19 cellular contexts compared by ENCODE assay signal in the genomic region with DNA sequence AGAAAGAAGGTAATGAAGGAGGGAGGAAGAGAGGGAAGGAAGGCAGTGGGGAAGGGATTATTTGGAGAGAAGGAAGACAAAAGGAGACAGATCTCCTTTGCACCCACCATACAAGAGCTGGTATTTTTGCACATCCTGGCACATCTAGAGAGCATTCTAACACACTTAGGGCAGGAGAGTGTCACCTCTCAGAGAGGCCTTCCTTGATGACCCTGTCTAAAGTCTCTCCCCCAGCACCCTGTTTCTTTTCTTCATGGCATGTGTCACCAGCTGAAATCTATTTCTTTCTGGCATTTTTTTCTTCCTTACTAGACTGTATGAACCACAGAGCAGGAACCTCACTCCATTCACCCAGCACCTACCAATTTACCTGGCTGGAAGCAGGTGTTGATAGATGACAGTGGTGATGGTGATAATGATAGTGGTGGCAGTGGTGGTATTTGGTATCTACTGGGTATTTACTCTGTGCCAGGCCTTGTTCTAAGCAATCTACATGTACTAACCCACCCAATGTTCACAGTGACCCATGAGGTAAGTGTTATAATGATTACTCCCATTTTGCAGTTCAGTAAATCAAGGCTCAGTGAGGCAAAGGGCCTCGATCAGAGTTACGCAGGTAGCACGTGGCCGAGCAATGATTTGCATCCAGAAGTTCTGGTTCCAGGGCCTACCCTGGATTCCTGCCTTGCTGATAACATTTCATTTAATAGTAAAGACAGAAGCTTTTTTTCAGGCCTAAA.
DNase-seq lines count a peak whose midpoint lies in the region; ATAC-seq and TF ChIP-seq lines count a peak whose summit lies in the region.
"Had no signal": no experiment of that assay in that cellular context is flagged by ENCODE, and none has a peak within 500 bp of the region (broad histone marks: within the 10 kb centered on the region; RNA-seq: fewer than 3 reads in every experiment).

No MANE protein-coding gene starts in this region.

- H3K4me2 ChIP-seq in OCI-LY7 (ENCODE audit: low read length) (no peak overlapping the region), neural progenitor cell (no peak overlapping the region)

- peaks cover 55% of the 10 kb centered on the region for H3K36me3 Mint-ChIP-seq in T-helper 1 cell treated with Interleukin-12 subunit alpha and Interleukin-12 subunit beta and Interleukin-4 antibody, amounts not matched to agents 30 μg/mL and 1 μg/mL, for 36 hours (ENCODE audit: low read depth)
- H3K36me3 Mint-ChIP-seq in activated naive CD8-positive, alpha-beta T cell treated with anti-CD3 and anti-CD28 coated beads, Interleukin-2, amount 50 U/mL, for 24 hours (ENCODE audit: low read depth): peaks cover 57% of the 10 kb centered on the region
- H3K36me3 Mint-ChIP-seq in neural progenitor cell: no peaks in the 10 kb centered on the region

- peak overlapping the region; percentile 40 for H3K27ac ChIP-seq in OCI-LY7 (ENCODE audit: low read depth, low read length, poor library complexity, severe bottlenecking)
- no peak overlapping the region for H3K27ac ChIP-seq in neural progenitor cell
- H3K27ac ChIP-seq: GM23248, left ventricle myocardium inferior had no signal

- H3K4me1 Mint-ChIP-seq in T-helper 1 cell treated with Interleukin-12 subunit alpha and Interleukin-12 subunit beta and Interleukin-4 antibody, amounts not matched to agents 30 μg/mL and 1 μg/mL, for 36 hours (ENCODE audit: low read depth): peaks cover 61% of the 10 kb centered on the region
- H3K4me1 Mint-ChIP-seq in activated naive CD8-positive, alpha-beta T cell treated with anti-CD3 and anti-CD28 coated beads, Interleukin-2, amount 50 U/mL, for 24 hours: peaks cover 76% of the 10 kb centered on the region
- H3K4me1 Mint-ChIP-seq in neural progenitor cell: peaks cover 19% of the 10 kb centered on the region

- H3K36me3 ChIP-seq in OCI-LY7 (ENCODE audit: insufficient read depth, low read length) (peaks cover 77% of the 10 kb centered on the region), neural progenitor cell (no peaks in the 10 kb centered on the region)
- H3K36me3 ChIP-seq: left ventricle myocardium inferior, tibial artery had no signal

- H3K27ac Mint-ChIP-seq in T-helper 1 cell treated with Interleukin-12 subunit alpha and Interleukin-12 subunit beta and Interleukin-4 antibody, amounts not matched to agents 30 μg/mL and 1 μg/mL, for 36 hours: peak overlapping the region; percentile 69
- peak overlapping the region; percentile 44 for H3K27ac Mint-ChIP-seq in activated naive CD8-positive, alpha-beta T cell treated with anti-CD3 and anti-CD28 coated beads, Interleukin-2, amount 50 U/mL, for 24 hours
- H3K27ac Mint-ChIP-seq in neural progenitor cell: peak overlapping the region; percentile 63
- H3K27ac Mint-ChIP-seq: endodermal cell had no signal

- intact Hi-C loops in OCI-LY7 (cut with micrococcal nuclease; ENCODE audit: unreplicated experiment): no loop called here

- POLR2A ChIA-PET in OCI-LY7 (lab: Charles Lee): interaction anchor here (0.7 to 1.8 kb wide), 2 partner anchors 24 to 30 kb away, joined by 4 to 7 read pairs; no protein-coding TSS in a partner anchor

- no peaks in the 10 kb centered on the region; the same call in 1 of the 2 replicates for H3K79me2 ChIP-seq in OCI-LY7 (ENCODE audit: insufficient read depth, low read depth, low read length)
- no peaks in the 10 kb centered on the region for H3K79me2 ChIP-seq in neural progenitor cell (ENCODE audit: low read depth)

- no peak overlapping the region for H3K4me3 Mint-ChIP-seq in T-helper 1 cell treated with Interleukin-12 subunit alpha and Interleukin-12 subunit beta and Interleukin-4 antibody, amounts not matched to agents 30 μg/mL and 1 μg/mL, for 36 hours
- H3K4me3 Mint-ChIP-seq in activated naive CD8-positive, alpha-beta T cell treated with anti-CD3 and anti-CD28 coated beads, Interleukin-2, amount 50 U/mL, for 24 hours: no peak overlapping the region
- no peak overlapping the region for H3K4me3 Mint-ChIP-seq in neural progenitor cell
- H3K4me3 Mint-ChIP-seq: endodermal cell had no signal

- H3K27me3 ChIP-seq in neural progenitor cell: no peaks in the 10 kb centered on the region
- H3K27me3 ChIP-seq: right atrium auricular region, tibial artery had no signal

- TF ChIP-seq POLR2A in GM18505 (IDR thresholded peaks at IDR 0.05; ENCODE audit: borderline replicate concordance, extremely low read depth, insufficient read depth, insufficient read length): no peak

- CTCF ChIA-PET in OCI-LY7 (lab: Charles Lee; ENCODE audit: unreplicated experiment): no interaction called here

- no peak for TF ChIP-seq CTCF in OCI-LY7 (conservative IDR thresholded peaks at IDR 0.05; ENCODE audit: low read length)
- TF ChIP-seq CTCF in neural progenitor cell (IDR thresholded peaks at IDR 0.05): no peak

- peaks cover 8% of the 10 kb centered on the region for H3K9me3 Mint-ChIP-seq in T-helper 1 cell treated with Interleukin-12 subunit alpha and Interleukin-12 subunit beta and Interleukin-4 antibody, amounts not matched to agents 30 μg/mL and 1 μg/mL, for 36 hours
- H3K9me3 Mint-ChIP-seq in activated naive CD8-positive, alpha-beta T cell treated with anti-CD3 and anti-CD28 coated beads, Interleukin-2, amount 50 U/mL, for 24 hours: peaks cover 6% of the 10 kb centered on the region
- peaks cover 2% of the 10 kb centered on the region for H3K9me3 Mint-ChIP-seq in neural progenitor cell

- H4K20me1 ChIP-seq in OCI-LY7 (ENCODE audit: insufficient read depth, low read length): no peaks in the 10 kb centered on the region
- no peaks in the 10 kb centered on the region for H4K20me1 ChIP-seq in neural progenitor cell (ENCODE audit: low read depth)

- H2AFZ ChIP-seq in OCI-LY7 (ENCODE audit: low read length) (no peak overlapping the region), neural progenitor cell (replicated peaks) (no peak overlapping the region)
- H2AFZ ChIP-seq: GM23248 had no signal

- no peak for ATAC-seq in activated naive CD8-positive, alpha-beta T cell treated with anti-CD3 and anti-CD28 coated beads, Interleukin-2, amount 50 U/mL, for 24 hours
- ATAC-seq in HG03280 (IDR thresholded peaks at IDR 0.05; ENCODE audit: unreplicated experiment) (no peak), GM18505 (IDR thresholded peaks at IDR 0.05; ENCODE audit: unreplicated experiment) (no peak)
- ATAC-seq: Right ventricle myocardium inferior had no signal

- H3K9me2 ChIP-seq in OCI-LY7 (ENCODE audit: insufficient read depth, low read length): no peaks in the 10 kb centered on the region

- no TSS peak for BruUV-seq in OCI-LY7 (replicated peaks; lab: Mats Ljungman, UMichigan)

- H3K9me3 ChIP-seq in OCI-LY7 (ENCODE audit: low read length) (no peaks in the 10 kb centered on the region), neural progenitor cell (ENCODE audit: low read depth) (no peaks in the 10 kb centered on the region)
- H3K9me3 ChIP-seq: left ventricle myocardium inferior, right atrium auricular region, tibial artery had no signal

- H3K4me1 ChIP-seq in OCI-LY7 (ENCODE audit: insufficient read depth, low read length, poor library complexity, severe bottlenecking): peaks cover 46% of the 10 kb centered on the region
- peaks cover 5% of the 10 kb centered on the region for H3K4me1 ChIP-seq in neural progenitor cell

- H3F3A ChIP-seq in neural progenitor cell (ENCODE audit: low read depth): peaks cover 4% of the 10 kb centered on the region

- DNase-seq in T-helper 1 cell (no peak), OCI-LY7 (ENCODE audit: low spot score) (no peak), neural progenitor cell (ENCODE audit: low spot score) (no peak), NCI-H2227 treated with DMSO at 0.1 percent for 48 hours (lab: John Stamatoyannopoulos, UW) (no peak)
- DNase-seq in activated naive CD8-positive, alpha-beta T cell treated with anti-CD3 and anti-CD28 coated beads, Interleukin-2, amount 50 U/mL, for 24 hours: no peak
- DNase-seq: 8988T, endodermal cell, GM23248, KG1, left ventricle myocardium inferior, MV-4-11, NCI-H1930, NCI-H524 had no signal

- H3K27me3 Mint-ChIP-seq in T-helper 1 cell treated with Interleukin-12 subunit alpha and Interleukin-12 subunit beta and Interleukin-4 antibody, amounts not matched to agents 30 μg/mL and 1 μg/mL, for 36 hours (ENCODE audit: low read depth): no peaks in the 10 kb centered on the region
- no peaks in the 10 kb centered on the region for H3K27me3 Mint-ChIP-seq in activated naive CD8-positive, alpha-beta T cell treated with anti-CD3 and anti-CD28 coated beads, Interleukin-2, amount 50 U/mL, for 24 hours
- peaks cover 9% of the 10 kb centered on the region for H3K27me3 Mint-ChIP-seq in neural progenitor cell (ENCODE audit: insufficient read depth, low read depth)

- H3K4me3 ChIP-seq in OCI-LY7 (ENCODE audit: low read depth, low read length, poor library complexity, severe bottlenecking): no peak overlapping the region
- H3K4me3 ChIP-seq in neural progenitor cell: no peak overlapping the region
- H3K4me3 ChIP-seq: GM23248, left ventricle myocardium inferior, right atrium auricular region, tibial artery had no signal

- H3K9ac ChIP-seq in neural progenitor cell: no peak overlapping the region
- H3K9ac ChIP-seq: GM23248 had no signal
